20 cellular contexts compared by ENCODE assay signal in genomic region chr19:33094504-33095067, GRCh38. TPM values are rescaled to one million over a fixed set of nuclear protein-coding genes. Genes with fewer than 3 reads are reported as not detected.
"Had no signal": no experiment of that assay in that cellular context is flagged by ENCODE, and none has a peak within 500 bp of the region (broad histone marks: within the 10 kb centered on the region; RNA-seq: fewer than 3 reads in every experiment).

No MANE protein-coding gene starts in this region.

- H3K27me3 Mint-ChIP-seq: activated CD4-positive, alpha-beta memory T cell treated with anti-CD3 and anti-CD28 coated beads for 36 hours; activated T-cell treated with anti-CD3 and anti-CD28 coated beads, Interleukin-2, amount 50 U/mL, for 24 hours; progenitor cell of endocrine pancreas; stimulated activated naive CD8-positive, alpha-beta T cell treated with anti-CD3 and anti-CD28 coated beads, Interleukin-15, Interleukin-2, amounts not matched to agents 100 ng/mL and 50 ng/mL, for 24 hours had no signal

- DNase-seq: activated CD4-positive, alpha-beta memory T cell treated with anti-CD3 and anti-CD28 coated beads for 36 hours; activated CD4-positive, alpha-beta T cell treated with anti-CD3 and anti-CD28 coated beads for 1 hour; activated effector memory CD4-positive, alpha-beta T cell treated with Interleukin-2 at 50 U/mL for 16 hours; activated T-cell treated with anti-CD3 and anti-CD28 coated beads, Interleukin-2, amount 50 U/mL, for 24 hours; caudate nucleus; foreskin melanocyte; head of caudate nucleus; left ventricle myocardium superior; nephron progenitor cell; occipital lobe; right lobe of liver; spleen; trophoblast cell had no signal

- H3K9me3 Mint-ChIP-seq: activated CD4-positive, alpha-beta memory T cell treated with anti-CD3 and anti-CD28 coated beads for 36 hours; activated naive CD4-positive, alpha-beta T cell treated with anti-CD3 and anti-CD28 coated beads, Interleukin-2, amount 50 U/mL, for 72 hours; activated T-cell treated with anti-CD3 and anti-CD28 coated beads, Interleukin-2, amount 50 U/mL, for 24 hours; nephron progenitor cell; stimulated activated naive CD8-positive, alpha-beta T cell treated with anti-CD3 and anti-CD28 coated beads, Interleukin-15, Interleukin-2, amounts not matched to agents 100 ng/mL and 50 ng/mL, for 24 hours had no signal

- H3K4me3 Mint-ChIP-seq: activated CD4-positive, alpha-beta memory T cell treated with anti-CD3 and anti-CD28 coated beads for 36 hours; activated T-cell treated with anti-CD3 and anti-CD28 coated beads, Interleukin-2, amount 50 U/mL, for 24 hours; nephron progenitor cell; stimulated activated naive CD8-positive, alpha-beta T cell treated with anti-CD3 and anti-CD28 coated beads, Interleukin-15, Interleukin-2, amounts not matched to agents 100 ng/mL and 50 ng/mL, for 24 hours had no signal

- H3K4me1 Mint-ChIP-seq: nephron progenitor cell had no signal

- ATAC-seq: left ventricle myocardium superior, right lobe of liver had no signal

- H3K27ac Mint-ChIP-seq: activated CD4-positive, alpha-beta memory T cell treated with anti-CD3 and anti-CD28 coated beads for 36 hours; activated T-cell treated with anti-CD3 and anti-CD28 coated beads, Interleukin-2, amount 50 U/mL, for 24 hours; progenitor cell of endocrine pancreas; stimulated activated naive CD8-positive, alpha-beta T cell treated with anti-CD3 and anti-CD28 coated beads, Interleukin-15, Interleukin-2, amounts not matched to agents 100 ng/mL and 50 ng/mL, for 24 hours had no signal

- H3K4me3 ChIP-seq: coronary artery, right lobe of liver, spleen, suprapubic skin had no signal

RNA-seq across cellular contexts. Expression of gene WDR88, which starts 37.3 kb away (rescaled TPM):
- total RNA-seq: activated CD4-positive, alpha-beta memory T cell treated with anti-CD3 and anti-CD28 coated beads for 36 hours; activated naive CD4-positive, alpha-beta T cell treated with anti-CD3 and anti-CD28 coated beads, Interleukin-2, amount 50 U/mL, for 72 hours; left ventricle myocardium superior; mesenteric fat pad; progenitor cell of endocrine pancreas; right lobe of liver; spleen; suprapubic skin; T-helper 1 cell treated with Interleukin-12 subunit alpha and Interleukin-12 subunit beta and Interleukin-4 antibody, amounts not matched to agents 30 ng/mL and 1 ng/mL, for 36 hours had no signal
